Comparison of ENCODE assay signal across 11 cellular contexts in the genomic region with DNA sequence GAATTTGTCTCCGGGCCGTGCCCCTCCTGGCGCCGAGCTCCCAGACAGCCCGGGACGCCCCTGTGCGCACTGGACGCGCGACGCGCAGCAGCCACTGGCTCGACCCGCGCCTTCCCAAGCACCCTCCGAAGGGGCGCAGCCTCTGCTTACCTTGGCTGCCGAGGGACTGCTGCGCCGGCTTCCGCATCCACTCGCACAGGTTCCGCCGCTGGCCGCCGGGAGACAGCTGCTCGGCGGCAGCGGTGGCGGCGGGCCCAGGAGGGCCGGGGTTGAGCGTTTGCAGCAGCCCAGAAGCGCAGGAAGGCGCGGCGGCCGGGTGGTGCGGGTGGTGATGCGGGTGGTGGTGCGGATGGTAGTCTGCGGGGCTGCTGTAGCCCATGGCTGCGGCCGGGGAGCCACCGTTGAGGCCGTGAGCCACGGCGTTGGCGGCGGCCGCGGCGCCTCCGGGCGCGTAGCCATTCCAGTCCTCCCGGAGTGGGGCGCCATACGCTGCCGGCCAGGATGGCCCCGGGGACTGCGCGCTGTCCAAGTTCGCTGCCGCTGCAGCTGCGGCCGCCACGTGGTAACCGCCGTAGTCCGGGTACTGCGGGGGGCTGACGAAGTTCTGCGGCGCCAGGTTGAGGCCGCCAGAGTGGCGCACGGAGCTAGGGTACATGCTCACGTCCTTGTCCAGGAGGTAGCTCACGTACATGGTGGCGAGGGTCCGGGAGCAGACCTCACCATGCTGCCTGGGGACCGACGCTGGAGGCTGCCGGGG. TPM values are rescaled to one million over a fixed set of nuclear protein-coding genes. Genes with fewer than 3 reads are reported as not detected.
DNase-seq lines count a peak whose midpoint lies in the region; ATAC-seq and TF ChIP-seq lines count a peak whose summit lies in the region.
"Had no signal": no experiment of that assay in that cellular context is flagged by ENCODE, and none has a peak within 500 bp of the region (broad histone marks: within the 10 kb centered on the region; RNA-seq: fewer than 3 reads in every experiment).

No MANE protein-coding gene starts in this region.

- DNase-seq in NCI-H345 (lab: John Stamatoyannopoulos, UW), result peak; percentile 15
- DNase-seq in NCI-H345 treated with DMSO at 0.1 percent for 48 hours (lab: John Stamatoyannopoulos, UW; ENCODE audit: unreplicated experiment), result no peak
- DNase-seq in Peyer's patch, result no peak
- DNase-seq in islet precursor cell, result peak; percentile 74
- no peak for DNase-seq in stimulated activated naive CD8-positive, alpha-beta T cell treated with anti-CD3 and anti-CD28 coated beads, Interleukin-15, amount 100 ng/mL, for 72 hours
- no peak for DNase-seq in GM19238 (ENCODE audit: insufficient read length, low spot score)

- no peak for TF ChIP-seq POLR2A in Peyer's patch (IDR thresholded peaks at IDR 0.05)

- H3K27me3 Mint-ChIP-seq in stimulated activated naive CD8-positive, alpha-beta T cell treated with anti-CD3 and anti-CD28 coated beads, Interleukin-15, amount 100 ng/mL, for 72 hours, result peaks cover 99% of the 10 kb centered on the region

- peak; percentile 24 for ATAC-seq in stimulated activated naive CD8-positive, alpha-beta T cell treated with anti-CD3 and anti-CD28 coated beads, Interleukin-15, amount 100 ng/mL, for 72 hours
- ATAC-seq in HG02970 (IDR thresholded peaks at IDR 0.05; ENCODE audit: low FRiP score, unreplicated experiment) (no peak), GM18517 (IDR thresholded peaks at IDR 0.05; ENCODE audit: unreplicated experiment) (no peak)
- ATAC-seq: sciatic nerve had no signal

- H3K4me3 Mint-ChIP-seq in stimulated activated naive CD8-positive, alpha-beta T cell treated with anti-CD3 and anti-CD28 coated beads, Interleukin-15, amount 100 ng/mL, for 72 hours, result peak overlapping the region; percentile 29 to 62

- peak overlapping the region; percentile 26 to 80 (median 65) for H3K4me3 ChIP-seq in Peyer's patch

- H3K27ac ChIP-seq in Peyer's patch, result peak overlapping the region in 3 of 4 donors; percentile 84 to 98 (median 92)
- H3K27ac ChIP-seq: dorsolateral prefrontal cortex had no signal

- no peak for TF ChIP-seq CTCF in Peyer's patch (IDR thresholded peaks at IDR 0.05)

- peaks cover 0 to 32% (median 5%) of the 10 kb centered on the region in 4 donors for H3K4me1 ChIP-seq in Peyer's patch

- no peaks in the 10 kb centered on the region for H3K9me3 ChIP-seq in Peyer's patch

- peaks cover 45% of the 10 kb centered on the region for H3K4me1 Mint-ChIP-seq in stimulated activated naive CD8-positive, alpha-beta T cell treated with anti-CD3 and anti-CD28 coated beads, Interleukin-15, amount 100 ng/mL, for 72 hours

- peaks cover 0 to 9% of the 10 kb centered on the region in 2 donors for H3K27me3 ChIP-seq in Peyer's patch

- H3K36me3 ChIP-seq in Peyer's patch, result peaks cover 0 to 4% (median 0%) of the 10 kb centered on the region in 3 donors

- no peaks in the 10 kb centered on the region for H3K9me3 Mint-ChIP-seq in stimulated activated naive CD8-positive, alpha-beta T cell treated with anti-CD3 and anti-CD28 coated beads, Interleukin-15, amount 100 ng/mL, for 72 hours

- H3K27ac Mint-ChIP-seq in stimulated activated naive CD8-positive, alpha-beta T cell treated with anti-CD3 and anti-CD28 coated beads, Interleukin-15, amount 100 ng/mL, for 72 hours, result no peak overlapping the region

RNA-seq across cellular contexts. Expression of gene CDX2, which starts 0.6 kb away (rescaled TPM):
- 100 to 1,000 TPM in 3 of 4 donors, 10 to 100 TPM in 1; 33.0 to 182 (median 136) TPM for total RNA-seq in Peyer's patch
- total RNA-seq: sciatic nerve; T-helper 1 cell treated with Interleukin-12 subunit alpha and Interleukin-12 subunit beta and Interleukin-4 antibody, amounts not matched to agents 30 ng/mL and 1 ng/mL, for 36 hours had no signal

RNA-seq across cellular contexts. Expression of gene URAD, which starts 20.0 kb away (rescaled TPM):
- total RNA-seq in Peyer's patch, result 100 to 1,000 TPM in 2 of 4 donors, 10 to 100 TPM in 2; 38.0 to 144 (median 99.0) TPM
- total RNA-seq: sciatic nerve; T-helper 1 cell treated with Interleukin-12 subunit alpha and Interleukin-12 subunit beta and Interleukin-4 antibody, amounts not matched to agents 30 ng/mL and 1 ng/mL, for 36 hours had no signal

RNA-seq across cellular contexts. Expression of gene PDX1, which starts 48.7 kb away (rescaled TPM):
- not detected for total RNA-seq in Peyer's patch
- total RNA-seq: dorsolateral prefrontal cortex; sciatic nerve; T-helper 1 cell treated with Interleukin-12 subunit alpha and Interleukin-12 subunit beta and Interleukin-4 antibody, amounts not matched to agents 30 ng/mL and 1 ng/mL, for 36 hours had no signal

Comparison
In these comparisons a context has a peak if more than half of its experiments do, and no peak if none do; other contexts are left out.
1. DNase-seq: peak in NCI-H345 (single experiment) and islet precursor cell (single experiment); none in NCI-H345 treated with DMSO at 0.1 percent for 48 hours (single experiment), Peyer's patch (0 of 3), stimulated activated naive CD8-positive, alpha-beta T cell treated with anti-CD3 and anti-CD28 coated beads, Interleukin-15, amount 100 ng/mL, for 72 hours (0 of 2) and GM19238 (single experiment).